Comparison of ENCODE assay signal across 10 cellular contexts in the genomic region with DNA sequence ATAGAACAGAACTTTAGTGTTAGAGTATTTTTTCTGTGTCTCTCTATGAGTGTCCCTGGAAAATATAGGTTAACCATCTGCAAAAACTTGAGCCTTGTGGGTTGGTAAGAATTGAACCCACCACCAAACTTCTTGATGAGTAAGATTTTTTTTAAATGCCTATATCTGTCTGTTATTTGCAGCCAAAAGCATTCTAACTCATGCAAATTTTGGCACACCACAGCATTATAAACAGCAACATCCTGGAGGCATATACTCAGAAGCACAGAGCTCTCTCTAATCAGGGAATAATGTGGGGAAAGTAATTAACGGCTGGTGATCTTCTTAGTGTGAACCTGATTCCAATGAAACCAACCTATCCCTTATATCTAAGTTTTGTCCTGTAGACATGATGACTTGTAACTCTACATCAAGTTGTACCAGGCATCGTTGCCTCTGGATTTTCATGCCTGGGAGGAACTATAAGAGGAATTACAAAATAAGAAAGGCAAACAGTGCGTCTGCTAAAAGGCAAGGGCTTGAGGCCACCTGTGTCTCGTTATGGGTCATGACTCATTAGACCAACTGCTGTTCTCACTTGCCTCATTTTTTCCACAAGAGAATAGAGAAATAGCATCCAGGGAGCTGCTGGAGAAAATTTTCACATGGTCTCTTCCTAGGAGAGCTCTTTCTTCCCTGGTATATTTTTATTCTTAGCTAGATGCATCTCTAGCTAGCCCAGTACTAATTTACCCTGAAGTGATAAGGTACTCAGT.
A peak's percentile ranks its signal among the peaks of the same experiment; 100 is the strongest.
DNase-seq lines count a peak whose midpoint lies in the region; ATAC-seq and TF ChIP-seq lines count a peak whose summit lies in the region.
"Had no signal": no experiment of that assay in that cellular context is flagged by ENCODE, and none has a peak within 500 bp of the region (broad histone marks: within the 10 kb centered on the region; RNA-seq: fewer than 3 reads in every experiment).

No MANE protein-coding gene starts in this region.

- H3K36me3 ChIP-seq in gastroesophageal sphincter: no peaks in the 10 kb centered on the region
- no peaks in the 10 kb centered on the region for H3K36me3 ChIP-seq in A673 (ENCODE audit: insufficient read depth, low read length, poor library complexity, severe bottlenecking)
- no peaks in the 10 kb centered on the region for H3K36me3 ChIP-seq in Caco-2 (ENCODE audit: control insufficient read depth, insufficient read depth, low read length)

- 33 to 59% methylated on average over 3 to 4 of the region's 4 CpGs for WGBS in gastroesophageal sphincter (ENCODE audit: low coverage in 1 of 2), 2 donors

- no peak overlapping the region for H3K4me3 Mint-ChIP-seq in Caco-2 (ENCODE audit: unreplicated experiment)

- peaks cover 19% of the 10 kb centered on the region for H3K9me3 Mint-ChIP-seq in Caco-2 (ENCODE audit: unreplicated experiment)
- H3K9me3 Mint-ChIP-seq: activated naive CD4-positive, alpha-beta T cell treated with anti-CD3 and anti-CD28 coated beads, Interleukin-2, amount 50 U/mL, for 72 hours had no signal

- TF ChIP-seq POLR2A in gastroesophageal sphincter (IDR thresholded peaks at IDR 0.05): no peak

- H3K27me3 ChIP-seq in gastroesophageal sphincter (no peaks in the 10 kb centered on the region), A673 (replicated peaks; ENCODE audit: insufficient read depth, low read depth, low read length, poor library complexity) (no peaks in the 10 kb centered on the region), Caco-2 (replicated peaks; ENCODE audit: control insufficient read depth, insufficient read depth, low read length) (no peaks in the 10 kb centered on the region)

- intact Hi-C loops in A673 (cut with micrococcal nuclease; ENCODE audit: unreplicated experiment) (no loop called here), Caco-2 (cut with micrococcal nuclease; ENCODE audit: unreplicated experiment) (no loop called here)

- BruUV-seq in A673 (replicated peaks; lab: Mats Ljungman, UMichigan) (no TSS peak), Caco-2 (replicated peaks; lab: Mats Ljungman, UMichigan) (no TSS peak)

- CTCF ChIA-PET in A673 (lab: Charles Lee): no interaction called here
- CTCF ChIA-PET in Caco-2 (lab: Charles Lee): no interaction called here

- H3K27ac Mint-ChIP-seq in Caco-2 (ENCODE audit: unreplicated experiment): no peak overlapping the region
- H3K27ac Mint-ChIP-seq: activated naive CD4-positive, alpha-beta T cell treated with anti-CD3 and anti-CD28 coated beads, Interleukin-2, amount 50 U/mL, for 72 hours had no signal

- ATAC-seq in gastroesophageal sphincter: peak; percentile 86
- ATAC-seq: activated naive CD4-positive, alpha-beta T cell treated with anti-CD3 and anti-CD28 coated beads, Interleukin-2, amount 50 U/mL, for 72 hours had no signal

- no peaks in the 10 kb centered on the region for H3K4me1 Mint-ChIP-seq in Caco-2 (ENCODE audit: low read depth, unreplicated experiment)

- DNase-seq in HFF-Myc (ENCODE audit: extremely low read depth, low read depth) (peak; percentile 92), RKO (ENCODE audit: low spot score) (peak; percentile 15), skeletal muscle cell (ENCODE audit: low read depth) (peak; percentile 89), NCI-H1105 treated with DMSO at 0.1 percent for 48 hours (lab: John Stamatoyannopoulos, UW) (no peak), NCI-H2227 treated with DMSO at 0.1 percent for 48 hours (lab: John Stamatoyannopoulos, UW) (no peak), A673 (ENCODE audit: low spot score) (no peak), Caco-2 (no peak)
- DNase-seq: NCI-H226 had no signal

- no peak for TF ChIP-seq CTCF in HFF-Myc (IDR thresholded peaks at IDR 0.05; ENCODE audit: low read depth, low read length, missing control alignments)
- no peak for TF ChIP-seq CTCF in gastroesophageal sphincter (IDR thresholded peaks at IDR 0.05)
- TF ChIP-seq CTCF in A673 (conservative IDR thresholded peaks at IDR 0.05; ENCODE audit: low read depth, low read length): no peak
- no peak for TF ChIP-seq CTCF in Caco-2 (IDR thresholded peaks at IDR 0.05; ENCODE audit: insufficient read depth in 1 of 2, low read depth in 1 of 2, low read length in 1 of 2, severe bottlenecking in 1 of 2, unreplicated experiment in 1 of 2)

- H3K27ac ChIP-seq in gastroesophageal sphincter (peak overlapping the region in 3 of 4 donors; percentile 29 to 50 (median 46)), A673 (ENCODE audit: low read depth, low read length, poor library complexity, severe bottlenecking) (no peak overlapping the region)

- no peak for TF ChIP-seq EP300 in gastroesophageal sphincter (IDR thresholded peaks at IDR 0.05)

- POLR2A ChIA-PET in A673 (lab: Charles Lee; ENCODE audit: low non-redundant PET): no interaction called here
- POLR2A ChIA-PET in Caco-2 (lab: Charles Lee): no interaction called here

- peaks cover 0 to 7% (median 0%) of the 10 kb centered on the region in 3 donors for H3K9me3 ChIP-seq in gastroesophageal sphincter
- no peaks in the 10 kb centered on the region for H3K9me3 ChIP-seq in A673 (ENCODE audit: low read depth, low read length, poor library complexity, severe bottlenecking)
- H3K9me3 ChIP-seq in Caco-2: no peaks in the 10 kb centered on the region

- no peaks in the 10 kb centered on the region for H3K27me3 Mint-ChIP-seq in Caco-2 (ENCODE audit: insufficient read depth, unreplicated experiment)

- H3K4me1 ChIP-seq in gastroesophageal sphincter (no peaks in the 10 kb centered on the region), A673 (ENCODE audit: insufficient read depth, low read length, poor library complexity, severe bottlenecking) (no peaks in the 10 kb centered on the region), Caco-2 (peaks cover 9% of the 10 kb centered on the region; the same call in 1 of the 2 replicates)

- no peak overlapping the region for H3K4me3 ChIP-seq in HFF-Myc (replicated peaks; ENCODE audit: low read depth, low read length)
- no peak overlapping the region for H3K4me3 ChIP-seq in gastroesophageal sphincter
- no peak overlapping the region for H3K4me3 ChIP-seq in skeletal muscle cell (ENCODE audit: low read depth, low read length)
- H3K4me3 ChIP-seq in A673 (ENCODE audit: low read depth, low read length, poor library complexity, severe bottlenecking): no peak overlapping the region
- no peak overlapping the region for H3K4me3 ChIP-seq in Caco-2 (ENCODE audit: low read depth, low read length)

- no peaks in the 10 kb centered on the region for H3K36me3 Mint-ChIP-seq in Caco-2 (ENCODE audit: insufficient read depth, unreplicated experiment)
- H3K36me3 Mint-ChIP-seq: activated naive CD4-positive, alpha-beta T cell treated with anti-CD3 and anti-CD28 coated beads, Interleukin-2, amount 50 U/mL, for 72 hours had no signal

Comparison
In these comparisons a context has a peak if more than half of its experiments do, and no peak if none do; other contexts are left out.
1. DNase-seq: peak in HFF-Myc (single experiment), RKO (single experiment) and skeletal muscle cell (single experiment); none in NCI-H1105 treated with DMSO at 0.1 percent for 48 hours (single experiment), NCI-H2227 treated with DMSO at 0.1 percent for 48 hours (single experiment), A673 (single experiment) and Caco-2 (0 of 2).